ENCODE assay signal across 20 cellular contexts in genomic region chr20:64091762-64092161, GRCh38. TPM values are rescaled to one million over a fixed set of nuclear protein-coding genes. Genes with fewer than 3 reads are reported as not detected.
DNase-seq lines count a peak whose midpoint lies in the region; ATAC-seq, FAIRE-seq and TF ChIP-seq lines count a peak whose summit lies in the region.
"Had no signal": no experiment of that assay in that cellular context is flagged by ENCODE, and none has a peak within 500 bp of the region (broad histone marks: within the 10 kb centered on the region; RNA-seq: fewer than 3 reads in every experiment).

No MANE protein-coding gene starts in this region.

- H3K4me3 Mint-ChIP-seq in naive thymus-derived CD4-positive, alpha-beta T cell = peak overlapping the region in 1 of 10 donors; percentile 36
- H3K4me3 Mint-ChIP-seq: CD14-positive monocyte had no signal

- SMC1A ChIA-PET in GM12878 (lab: Charles Lee; ENCODE audit: uncharacterized antibody, unreplicated experiment) = no interaction called here

- peaks cover 0 to 3% (median 2%) of the 10 kb centered on the region in 5 donors for H3K36me3 Mint-ChIP-seq in naive thymus-derived CD4-positive, alpha-beta T cell

- no peaks in the 10 kb centered on the region for H3K27me3 ChIP-seq in GM12878 (replicated peaks in 1 of 2; ENCODE audit: control insufficient read depth in 2 of 2, insufficient read depth in 2 of 2, low read length in 1 of 2)
- no peaks in the 10 kb centered on the region for H3K27me3 ChIP-seq in naive thymus-derived CD4-positive, alpha-beta T cell (ENCODE audit: control insufficient read depth in 2 of 2, insufficient read depth in 2 of 2, low read length in 2 of 2)
- peaks cover 0 to 6% (median 3%) of the 10 kb centered on the region in 3 donors for H3K27me3 ChIP-seq in gastrocnemius medialis
- H3K27me3 ChIP-seq in tibial nerve = peaks cover 0 to 6% of the 10 kb centered on the region in 2 donors

- H3K4me2 ChIP-seq in GM12878 (ENCODE audit: control insufficient read depth, insufficient read depth) = no peak overlapping the region

- H3K9ac ChIP-seq in GM12878 (ENCODE audit: control insufficient read depth, insufficient read depth, low read length) = no peak overlapping the region

- in situ Hi-C loops in GM12878 (cut with MboI) (no loop called here), gastrocnemius medialis (cut with MboI; ENCODE audit: low sequenced_read_pairs in 4 of 4) (no loop called here)

- CTCF ChIA-PET in GM12878 (lab: Yijun Ruan, JAX) = no interaction called here
- CTCF ChIA-PET in naive thymus-derived CD4-positive, alpha-beta T cell (lab: Charles Lee) = no interaction called here

- H3K9me3 Mint-ChIP-seq in naive thymus-derived CD4-positive, alpha-beta T cell = peaks cover 0 to 11% (median 5%) of the 10 kb centered on the region in 11 donors

- WGBS in GM12878 (ENCODE audit: insufficient coverage, insufficient replicate concordance, low lambda C conversion rate, missing lambda C conversion rate) = 38% methylated on average over 12 of the region's 17 CpGs
- 31 to 32% methylated on average over 17 of the region's 17 CpGs for WGBS in tibial nerve, 2 donors

- FAIRE-seq in GM12878 (lab: Jason Lieb, UNC) = no peak
- FAIRE-seq: TTC549 had no signal

- H3K9me3 ChIP-seq in GM12878 (replicated peaks; ENCODE audit: control insufficient read depth, insufficient read depth, low read length) = peaks cover 5% of the 10 kb centered on the region; the same call in 1 of the 3 replicates
- H3K9me3 ChIP-seq in naive thymus-derived CD4-positive, alpha-beta T cell (ENCODE audit: control insufficient read depth in 2 of 3, low read length in 3 of 3) = peaks cover 0 to 8% (median 0%) of the 10 kb centered on the region in 3 experiments
- H3K9me3 ChIP-seq in gastrocnemius medialis = no peaks in the 10 kb centered on the region
- H3K9me3 ChIP-seq in tibial nerve = peaks cover 0 to 9% (median 0%) of the 10 kb centered on the region in 4 donors
- H3K9me3 ChIP-seq: suprapubic skin had no signal

- TF ChIP-seq CTCF in GM12878 (IDR thresholded peaks at IDR 0.05 in 2 of 3, conservative IDR thresholded peaks at IDR 0.05 in 1 of 3; ENCODE audit: control insufficient read depth in 2 of 3, extremely low read depth in 1 of 3, insufficient read depth in 1 of 3, low read depth in 3 of 3, low read length in 3 of 3) (no peak), gastrocnemius medialis (IDR thresholded peaks at IDR 0.05 in 4 of 5, conservative IDR thresholded peaks at IDR 0.05 in 1 of 5) (no peak), tibial nerve (IDR thresholded peaks at IDR 0.05) (no peak)

- ATAC-seq in GM12878 (peak; percentile 41), gastrocnemius medialis (no peak), HG02623 (IDR thresholded peaks at IDR 0.05; ENCODE audit: unreplicated experiment) (no peak)
- peak; percentile 7 for ATAC-seq in naive thymus-derived CD4-positive, alpha-beta T cell

- RAD21 ChIA-PET in GM12878 (lab: Charles Lee; ENCODE audit: unreplicated experiment) = no interaction called here

- peaks cover 0 to 9% (median 3%) of the 10 kb centered on the region in 7 donors for H3K4me1 Mint-ChIP-seq in naive thymus-derived CD4-positive, alpha-beta T cell

- H3K4me3 ChIP-seq in GM12878 (no peak overlapping the region), gastrocnemius medialis (no peak overlapping the region), tibial nerve (no peak overlapping the region)
- no peak overlapping the region for H3K4me3 ChIP-seq in naive thymus-derived CD4-positive, alpha-beta T cell (ENCODE audit: low read length)
- H3K4me3 ChIP-seq: suprapubic skin had no signal

- intact Hi-C loops in GM12878 (cut with micrococcal nuclease; ENCODE audit: unreplicated experiment) (no loop called here), gastrocnemius medialis (cut with DNase I; ENCODE audit: low total_unique reads) (loop anchor here (10.0 kb wide), 1 partner anchor 1107 kb away; no protein-coding TSS in a partner anchor)
- intact Hi-C loops in naive thymus-derived CD4-positive, alpha-beta T cell (cut with micrococcal nuclease) = no loop called here

- DNase-seq in DMS53 (lab: John Stamatoyannopoulos, UW) (peak; percentile 35), DMS53 treated with DMSO at 0.1 percent for 48 hours (lab: John Stamatoyannopoulos, UW; ENCODE audit: unreplicated experiment) (no peak), NCI-H2171 treated with DMSO at 0.1 percent for 48 hours (lab: John Stamatoyannopoulos, UW) (peak; percentile 75), GM12878 (ENCODE audit: low read depth, low spot score) (no peak), gastrocnemius medialis (no peak), tibial nerve (ENCODE audit: low spot score in 2 of 2) (no peak)
- no peak for DNase-seq in naive thymus-derived CD4-positive, alpha-beta T cell
- DNase-seq: 8988T; activated CD4-positive, alpha-beta T cell treated with anti-CD3 and anti-CD28 coated beads, Interleukin-2, amount 50 U/mL, for 4 hours; activated T-cell treated with anti-CD3 and anti-CD28 coated beads, Interleukin-2, amount 50 U/mL, for 48 hours; KBM-7; NCI-H1092 treated with DMSO at 0.1 percent for 48 hours; Right ventricle myocardium superior; stimulated activated CD4-positive, alpha-beta T cell treated with anti-CD3 and anti-CD28 coated beads, Interleukin-15, amount 100 ng/mL, for 24 hours had no signal

- H3K4me1 ChIP-seq in GM12878 (ENCODE audit: control insufficient read depth, insufficient read depth, low read length) (peaks cover 7% of the 10 kb centered on the region), gastrocnemius medialis (no peaks in the 10 kb centered on the region), tibial nerve (no peaks in the 10 kb centered on the region)
- no peaks in the 10 kb centered on the region for H3K4me1 ChIP-seq in naive thymus-derived CD4-positive, alpha-beta T cell (ENCODE audit: control insufficient read depth in 2 of 2, insufficient read depth in 2 of 2, low read length in 2 of 2)
- H3K4me1 ChIP-seq: suprapubic skin had no signal

- peaks cover 0 to 8% (median 0%) of the 10 kb centered on the region in 5 donors for H3K27me3 Mint-ChIP-seq in naive thymus-derived CD4-positive, alpha-beta T cell

- no peak overlapping the region for H2AFZ ChIP-seq in GM12878 (ENCODE audit: control insufficient read depth, low read depth, low read length)

- no peak for TF ChIP-seq POLR2A in GM12878 (IDR thresholded peaks at IDR 0.05; ENCODE audit: low read depth, low read length)
- no peak for TF ChIP-seq POLR2A in gastrocnemius medialis (IDR thresholded peaks at IDR 0.05)
- TF ChIP-seq POLR2A in tibial nerve (IDR thresholded peaks at IDR 0.05) = no peak

- POLR2A ChIA-PET in GM12878 (lab: Charles Lee) = interaction anchor here (0.5 kb wide), 1 partner anchor 32 kb away, joined by 3 read pairs; no protein-coding TSS in a partner anchor
- POLR2A ChIA-PET in naive thymus-derived CD4-positive, alpha-beta T cell (lab: Charles Lee) = interaction anchor here (0.8 kb wide), 1 partner anchor 20 kb away, joined by 3 read pairs; no protein-coding TSS in a partner anchor

- H3K27ac Mint-ChIP-seq in naive thymus-derived CD4-positive, alpha-beta T cell = no peak overlapping the region

- no peak for TF ChIP-seq RAD21 in GM12878 (IDR thresholded peaks at IDR 0.05; ENCODE audit: insufficient read depth, low read depth, low read length)

- no peaks in the 10 kb centered on the region for H3K79me2 ChIP-seq in GM12878 (ENCODE audit: control insufficient read depth, insufficient read depth, low read length)

- H3K27ac ChIP-seq in GM12878 (ENCODE audit: control insufficient read depth, insufficient read depth) = no peak overlapping the region
- H3K27ac ChIP-seq in naive thymus-derived CD4-positive, alpha-beta T cell (ENCODE audit: low read depth, low read length) = no peak overlapping the region
- no peak overlapping the region for H3K27ac ChIP-seq in gastrocnemius medialis
- H3K27ac ChIP-seq in tibial nerve = no peak overlapping the region
- H3K27ac ChIP-seq: suprapubic skin had no signal

- H3K36me3 ChIP-seq in GM12878 (ENCODE audit: control insufficient read depth in 2 of 2, insufficient read depth in 2 of 2, low read length in 1 of 2) (no peaks in the 10 kb centered on the region), gastrocnemius medialis (no peaks in the 10 kb centered on the region), tibial nerve (no peaks in the 10 kb centered on the region)
- no peaks in the 10 kb centered on the region for H3K36me3 ChIP-seq in naive thymus-derived CD4-positive, alpha-beta T cell (ENCODE audit: control insufficient read depth in 2 of 3, insufficient read depth in 3 of 3, low read length in 3 of 3)
- H3K36me3 ChIP-seq: suprapubic skin had no signal

- no TSS peak for BruUV-seq in GM12878 (replicated peaks; lab: Mats Ljungman, UMichigan)

- no peaks in the 10 kb centered on the region for H4K20me1 ChIP-seq in GM12878 (ENCODE audit: control insufficient read depth, insufficient read depth)

- TF ChIP-seq EP300 in GM12878 (IDR thresholded peaks at IDR 0.05; ENCODE audit: borderline replicate concordance in 1 of 2, control insufficient read depth in 1 of 2, low read depth in 2 of 2, low read length in 2 of 2) (no peak), tibial nerve (IDR thresholded peaks at IDR 0.05) (no peak)

RNA-seq across cellular contexts. Expression of gene LKAAEAR1, which starts 7.6 kb away (rescaled TPM):
- total RNA-seq in GM12878 (2013; cell fraction: nucleolus; rRNA removed) = not detected in 2 replicates
- total RNA-seq in GM12878 (2014; rRNA removed) (not detected in 2 replicates), GM12878 (2014; rRNA removed; fragmentation: Illumina TruSeq; extraction: Trizol) (not detected in 2 replicates), GM12878 (2021) (not detected in 2 replicates), gastrocnemius medialis (not detected), tibial nerve (1 to 10 TPM in 1 of 4 donors, under 1 TPM in 2, not detected in 1; 0.59 to 1.3 (median 0.84) TPM)
- polyA plus RNA-seq in GM12878 (2011; ENCODE audit: low read depth) = not detected
- polyA plus RNA-seq in GM12878 (2011; rRNA removed) (not detected in 2 replicates), GM12878 (2014; fragmentation: Illumina TruSeq; extraction: Trizol) (not detected in 2 replicates), GM12878 (2014; fragmentation: Nextera tagmentation; extraction: Ambion mirVana) (not detected), GM12878 (2014; rRNA removed) (not detected in 2 replicates), GM12878 (2016; fragmentation: Nextera tagmentation; extraction: Ambion mirVana) (not detected)
- not detected in 2 replicates for polyA plus RNA-seq in GM12878 (2011; cell fraction: cytosol; rRNA removed)
- not detected in 2 replicates for polyA plus RNA-seq in GM12878 (2011; cell fraction: nucleus; rRNA removed)
- polyA plus RNA-seq in GM12878 (2012) = not detected in 2 replicates
- polyA minus RNA-seq in GM12878 (2011; rRNA and poly(A)+ RNA removed) = not detected in 2 replicates
- polyA minus RNA-seq in GM12878 (2011; cell fraction: cytosol; rRNA and poly(A)+ RNA removed) = not detected in 2 replicates
- polyA minus RNA-seq in GM12878 (2011; cell fraction: nucleus; rRNA and poly(A)+ RNA removed) = not detected in 2 replicates
- total RNA-seq in naive thymus-derived CD4-positive, alpha-beta T cell = under 1 TPM in 2 of 5 experiments, not detected in 3; 0.48 to 0.71 TPM
- under 1 TPM; 0.47 to 0.75 TPM for polyA plus RNA-seq in naive thymus-derived CD4-positive, alpha-beta T cell
- total RNA-seq: renal cortical epithelial cell, Right ventricle myocardium superior, suprapubic skin had no signal

RNA-seq across cellular contexts. Expression of gene OPRL1, which starts 11.9 kb away (rescaled TPM):
- 0.69 and 0.71 TPM in 2 replicates for total RNA-seq in GM12878 (2013; cell fraction: nucleolus; rRNA removed)
- total RNA-seq in GM12878 (2014; rRNA removed) (0.34 and 0.38 TPM in 2 replicates), GM12878 (2014; rRNA removed; fragmentation: Illumina TruSeq; extraction: Trizol) (0.09 and 0.14 TPM in 2 replicates), GM12878 (2021) (0.41 and 0.51 TPM in 2 replicates), gastrocnemius medialis (under 1 TPM; 0.10 to 0.68 (median 0.15) TPM), tibial nerve (1 to 10 TPM in 1 of 4 donors, under 1 TPM in 3; 0.21 to 1.5 (median 0.71) TPM)
- polyA plus RNA-seq in GM12878 (2011; ENCODE audit: low read depth) = 0.29 TPM
- polyA plus RNA-seq in GM12878 (2011; rRNA removed) (0.14 and 0.38 TPM in 2 replicates), GM12878 (2014; fragmentation: Illumina TruSeq; extraction: Trizol) (0.15 TPM in 1 of 2 replicates, not detected in the other), GM12878 (2014; fragmentation: Nextera tagmentation; extraction: Ambion mirVana) (under 1 TPM in 1 of 2 experiments, not detected in 1; 0.04 TPM), GM12878 (2014; rRNA removed) (0.27 and 0.36 TPM in 2 replicates), GM12878 (2016; fragmentation: Nextera tagmentation; extraction: Ambion mirVana) (under 1 TPM; 0.12 to 0.24 TPM)
- 0.42 and 0.48 TPM in 2 replicates for polyA plus RNA-seq in GM12878 (2011; cell fraction: cytosol; rRNA removed)
- polyA plus RNA-seq in GM12878 (2011; cell fraction: nucleus; rRNA removed) = 0.97 and 1.1 TPM in 2 replicates
- polyA plus RNA-seq in GM12878 (2012) = 0.58 and 0.86 TPM in 2 replicates
- polyA minus RNA-seq in GM12878 (2011; rRNA and poly(A)+ RNA removed) = 0.37 and 0.88 TPM in 2 replicates
- 0.31 TPM in 1 of 2 replicates, not detected in the other for polyA minus RNA-seq in GM12878 (2011; cell fraction: cytosol; rRNA and poly(A)+ RNA removed)
- 0.19 and 0.24 TPM in 2 replicates for polyA minus RNA-seq in GM12878 (2011; cell fraction: nucleus; rRNA and poly(A)+ RNA removed)
- 1 to 10 TPM in 3 of 5 experiments, under 1 TPM in 2; 0.75 to 6.1 (median 1.1) TPM for total RNA-seq in naive thymus-derived CD4-positive, alpha-beta T cell
- 1 to 10 TPM in 1 of 2 donors, under 1 TPM in 1; 0.18 to 1.3 TPM for polyA plus RNA-seq in naive thymus-derived CD4-positive, alpha-beta T cell

RNA-seq across cellular contexts. Expression of gene RGS19, which starts 12.4 kb away (rescaled TPM):
- 36.2 and 39.2 TPM in 2 replicates for total RNA-seq in GM12878 (2013; cell fraction: nucleolus; rRNA removed)
- total RNA-seq in GM12878 (2014; rRNA removed) (56.0 and 62.4 TPM in 2 replicates), GM12878 (2014; rRNA removed; fragmentation: Illumina TruSeq; extraction: Trizol) (15.2 and 15.3 TPM in 2 replicates), GM12878 (2021) (47.1 and 51.0 TPM in 2 replicates), gastrocnemius medialis (1 to 10 TPM in 3 of 4 donors, under 1 TPM in 1; 0.92 to 7.7 (median 3.5) TPM), tibial nerve (10 to 100 TPM; 12.9 to 35.7 (median 20.1) TPM)
- polyA plus RNA-seq in GM12878 (2011; ENCODE audit: low read depth) = 7.5 TPM
- polyA plus RNA-seq in GM12878 (2011; rRNA removed) (22.6 and 34.7 TPM in 2 replicates), GM12878 (2014; fragmentation: Illumina TruSeq; extraction: Trizol) (4.7 and 9.6 TPM in 2 replicates), GM12878 (2014; fragmentation: Nextera tagmentation; extraction: Ambion mirVana) (1 to 10 TPM in 1 of 2 experiments, under 1 TPM in 1; 0.82 to 3.3 TPM), GM12878 (2014; rRNA removed) (61.4 and 64.3 TPM in 2 replicates), GM12878 (2016; fragmentation: Nextera tagmentation; extraction: Ambion mirVana) (10 to 100 TPM; 45.0 to 53.5 TPM)
- 51.6 and 94.5 TPM in 2 replicates for polyA plus RNA-seq in GM12878 (2011; cell fraction: cytosol; rRNA removed)
- 56.1 and 57.8 TPM in 2 replicates for polyA plus RNA-seq in GM12878 (2011; cell fraction: nucleus; rRNA removed)
- 39.7 and 39.8 TPM in 2 replicates for polyA plus RNA-seq in GM12878 (2012)
- polyA minus RNA-seq in GM12878 (2011; rRNA and poly(A)+ RNA removed) = 21.4 and 38.2 TPM in 2 replicates
- polyA minus RNA-seq in GM12878 (2011; cell fraction: cytosol; rRNA and poly(A)+ RNA removed) = 21.9 and 23.7 TPM in 2 replicates
- polyA minus RNA-seq in GM12878 (2011; cell fraction: nucleus; rRNA and poly(A)+ RNA removed) = 14.7 and 21.8 TPM in 2 replicates
- 10 to 100 TPM; 21.8 to 93.4 (median 23.6) TPM for total RNA-seq in naive thymus-derived CD4-positive, alpha-beta T cell
- polyA plus RNA-seq in naive thymus-derived CD4-positive, alpha-beta T cell = 10 to 100 TPM; 55.2 to 66.8 TPM

RNA-seq across cellular contexts. Expression of gene NPBWR2, which starts 15.6 kb away (rescaled TPM):
- total RNA-seq in GM12878 (2013; cell fraction: nucleolus; rRNA removed) = not detected in 2 replicates
- total RNA-seq in GM12878 (2014; rRNA removed) (not detected in 2 replicates), GM12878 (2014; rRNA removed; fragmentation: Illumina TruSeq; extraction: Trizol) (not detected in 2 replicates), GM12878 (2021) (not detected in 2 replicates), gastrocnemius medialis (not detected), tibial nerve (not detected)
- not detected for polyA plus RNA-seq in GM12878 (2011; ENCODE audit: low read depth)
- polyA plus RNA-seq in GM12878 (2011; rRNA removed) (not detected in 2 replicates), GM12878 (2014; fragmentation: Illumina TruSeq; extraction: Trizol) (not detected in 2 replicates), GM12878 (2014; fragmentation: Nextera tagmentation; extraction: Ambion mirVana) (not detected), GM12878 (2014; rRNA removed) (not detected in 2 replicates), GM12878 (2016; fragmentation: Nextera tagmentation; extraction: Ambion mirVana) (not detected)
- not detected in 2 replicates for polyA plus RNA-seq in GM12878 (2011; cell fraction: cytosol; rRNA removed)
- 0.07 TPM in 1 of 2 replicates, not detected in the other for polyA plus RNA-seq in GM12878 (2011; cell fraction: nucleus; rRNA removed)
- polyA plus RNA-seq in GM12878 (2012) = not detected in 2 replicates
- polyA minus RNA-seq in GM12878 (2011; rRNA and poly(A)+ RNA removed) = not detected in 2 replicates
- not detected in 2 replicates for polyA minus RNA-seq in GM12878 (2011; cell fraction: cytosol; rRNA and poly(A)+ RNA removed)
- polyA minus RNA-seq in GM12878 (2011; cell fraction: nucleus; rRNA and poly(A)+ RNA removed) = 0.24 TPM in 1 of 2 replicates, not detected in the other
- not detected for total RNA-seq in naive thymus-derived CD4-positive, alpha-beta T cell
- polyA plus RNA-seq in naive thymus-derived CD4-positive, alpha-beta T cell = not detected
- total RNA-seq: renal cortical epithelial cell, Right ventricle myocardium superior, suprapubic skin had no signal
- polyA plus RNA-seq: adipose tissue, CD14-positive monocyte had no signal

RNA-seq across cellular contexts. Expression of gene TCEA2, which starts 28.8 kb away (rescaled TPM):
- total RNA-seq in GM12878 (2013; cell fraction: nucleolus; rRNA removed) = 10.1 and 12.7 TPM in 2 replicates
- total RNA-seq in GM12878 (2014; rRNA removed) (13.4 and 17.2 TPM in 2 replicates), GM12878 (2014; rRNA removed; fragmentation: Illumina TruSeq; extraction: Trizol) (8.8 and 9.3 TPM in 2 replicates), GM12878 (2021) (38.0 and 42.5 TPM in 2 replicates), gastrocnemius medialis (10 to 100 TPM in 1 of 4 donors, 1 to 10 TPM in 3; 8.4 to 21.0 (median 8.8) TPM), tibial nerve (10 to 100 TPM; 45.6 to 62.9 (median 59.2) TPM)
- 23.0 TPM for polyA plus RNA-seq in GM12878 (2011; ENCODE audit: low read depth)
- polyA plus RNA-seq in GM12878 (2011; rRNA removed) (11.4 and 13.2 TPM in 2 replicates), GM12878 (2014; fragmentation: Illumina TruSeq; extraction: Trizol) (2.8 and 10.8 TPM in 2 replicates), GM12878 (2014; fragmentation: Nextera tagmentation; extraction: Ambion mirVana) (10 to 100 TPM in 1 of 2 experiments, 1 to 10 TPM in 1; 3.4 to 12.3 TPM), GM12878 (2014; rRNA removed) (17.8 and 26.0 TPM in 2 replicates), GM12878 (2016; fragmentation: Nextera tagmentation; extraction: Ambion mirVana) (10 to 100 TPM; 21.2 to 22.0 TPM)
- polyA plus RNA-seq in GM12878 (2011; cell fraction: cytosol; rRNA removed) = 25.9 and 26.5 TPM in 2 replicates
- polyA plus RNA-seq in GM12878 (2011; cell fraction: nucleus; rRNA removed) = 84.3 and 88.7 TPM in 2 replicates
- polyA plus RNA-seq in GM12878 (2012) = 27.4 and 30.3 TPM in 2 replicates
- polyA minus RNA-seq in GM12878 (2011; rRNA and poly(A)+ RNA removed) = 7.1 and 14.5 TPM in 2 replicates
- polyA minus RNA-seq in GM12878 (2011; cell fraction: cytosol; rRNA and poly(A)+ RNA removed) = 6.0 and 6.2 TPM in 2 replicates
- polyA minus RNA-seq in GM12878 (2011; cell fraction: nucleus; rRNA and poly(A)+ RNA removed) = 15.2 and 18.4 TPM in 2 replicates
- total RNA-seq in naive thymus-derived CD4-positive, alpha-beta T cell = 10 to 100 TPM; 35.5 to 73.2 (median 47.3) TPM
- polyA plus RNA-seq in naive thymus-derived CD4-positive, alpha-beta T cell = 10 to 100 TPM; 22.2 to 33.2 TPM

Comparison
In these comparisons a context has a peak if more than half of its experiments do, and no peak if none do; other contexts are left out.
1. DNase-seq: peak in DMS53 (single experiment) and NCI-H2171 treated with DMSO at 0.1 percent for 48 hours (single experiment); none in DMS53 treated with DMSO at 0.1 percent for 48 hours (single experiment), GM12878 (single experiment), naive thymus-derived CD4-positive, alpha-beta T cell (0 of 9), gastrocnemius medialis (0 of 2) and tibial nerve (0 of 2).
2. ATAC-seq: peak in GM12878 (single experiment) and naive thymus-derived CD4-positive, alpha-beta T cell (single experiment); none in gastrocnemius medialis (0 of 2) and HG02623 (single experiment).